1 cellular context compared by ENCODE assay signal in the genomic region with DNA sequence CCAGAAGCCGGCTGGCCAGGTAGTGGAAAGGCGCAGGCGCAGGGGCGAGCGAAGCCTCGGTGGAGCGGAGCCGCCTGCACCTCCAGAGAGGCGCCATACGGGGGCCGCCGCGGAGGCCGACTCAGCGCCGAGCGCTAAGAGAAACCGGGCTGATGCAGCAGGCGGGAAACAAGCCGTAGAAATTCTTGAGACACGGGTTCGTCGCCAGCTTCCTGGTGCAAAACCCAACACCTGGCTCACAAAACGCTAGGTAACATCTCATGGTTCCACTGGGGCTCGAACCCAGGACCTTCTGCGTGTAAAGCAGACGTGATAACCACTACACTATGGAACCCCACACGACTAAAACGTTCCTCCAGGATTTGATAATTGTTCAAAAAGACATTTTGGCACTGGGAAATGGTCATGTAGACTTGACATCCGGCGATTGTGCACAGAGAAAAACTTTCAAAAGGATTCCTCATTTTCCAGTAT.
TF ChIP-seq lines count a peak whose summit lies in the region.

No MANE protein-coding gene starts in this region.

TF ChIP-seq in HepG2, 621 proteins besides CTCF, POLR2A, EP300 and RAD21 (continues in another document):
- TF ChIP-seq NAIF1 (CRISPR knock-in tag; IDR thresholded peaks at IDR 0.05; ENCODE audit: borderline replicate concordance), result peak; percentile 59; the same call in 1 of the 2 replicates
- TF ChIP-seq ZNF83 (CRISPR knock-in tag; IDR thresholded peaks at IDR 0.05; ENCODE audit: borderline replicate concordance), result no peak
- TF ChIP-seq ZNF790 (CRISPR knock-in tag; IDR thresholded peaks at IDR 0.05; ENCODE audit: borderline replicate concordance), result no peak
- TF ChIP-seq ZNF577 (CRISPR knock-in tag; IDR thresholded peaks at IDR 0.05; ENCODE audit: borderline replicate concordance, low read depth), result 0 out of 2 replicates have a peak, but pooled peaks have one; percentile 45
- TF ChIP-seq EZH2 (conservative IDR thresholded peaks at IDR 0.05; ENCODE audit: low read depth, low read length), result no peak
- TF ChIP-seq SMARCC2 (IDR thresholded peaks at IDR 0.05), result no peak
- no peak; the same call in 1 of the 2 replicates for TF ChIP-seq RXRA (CRISPR knock-in tag; IDR thresholded peaks at IDR 0.05)
- peak; percentile 43 for TF ChIP-seq PHF8 (CRISPR knock-in tag; IDR thresholded peaks at IDR 0.05)
- TF ChIP-seq, protein P1, sequence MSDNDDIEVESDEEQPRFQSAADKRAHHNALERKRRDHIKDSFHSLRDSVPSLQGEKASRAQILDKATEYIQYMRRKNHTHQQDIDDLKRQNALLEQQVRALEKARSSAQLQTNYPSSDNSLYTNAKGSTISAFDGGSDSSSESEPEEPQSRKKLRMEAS (IDR thresholded peaks at IDR 0.05), result no peak; the same call in 1 of the 2 replicates
- TF ChIP-seq KLF15 (CRISPR knock-in tag; IDR thresholded peaks at IDR 0.05; ENCODE audit: borderline replicate concordance), result no peak
- TF ChIP-seq, protein P2, sequence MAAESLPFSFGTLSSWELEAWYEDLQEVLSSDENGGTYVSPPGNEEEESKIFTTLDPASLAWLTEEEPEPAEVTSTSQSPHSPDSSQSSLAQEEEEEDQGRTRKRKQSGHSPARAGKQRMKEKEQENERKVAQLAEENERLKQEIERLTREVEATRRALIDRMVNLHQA (CRISPR knock-in tag; IDR thresholded peaks at IDR 0.05), result no peak
- TF ChIP-seq, protein P3, sequence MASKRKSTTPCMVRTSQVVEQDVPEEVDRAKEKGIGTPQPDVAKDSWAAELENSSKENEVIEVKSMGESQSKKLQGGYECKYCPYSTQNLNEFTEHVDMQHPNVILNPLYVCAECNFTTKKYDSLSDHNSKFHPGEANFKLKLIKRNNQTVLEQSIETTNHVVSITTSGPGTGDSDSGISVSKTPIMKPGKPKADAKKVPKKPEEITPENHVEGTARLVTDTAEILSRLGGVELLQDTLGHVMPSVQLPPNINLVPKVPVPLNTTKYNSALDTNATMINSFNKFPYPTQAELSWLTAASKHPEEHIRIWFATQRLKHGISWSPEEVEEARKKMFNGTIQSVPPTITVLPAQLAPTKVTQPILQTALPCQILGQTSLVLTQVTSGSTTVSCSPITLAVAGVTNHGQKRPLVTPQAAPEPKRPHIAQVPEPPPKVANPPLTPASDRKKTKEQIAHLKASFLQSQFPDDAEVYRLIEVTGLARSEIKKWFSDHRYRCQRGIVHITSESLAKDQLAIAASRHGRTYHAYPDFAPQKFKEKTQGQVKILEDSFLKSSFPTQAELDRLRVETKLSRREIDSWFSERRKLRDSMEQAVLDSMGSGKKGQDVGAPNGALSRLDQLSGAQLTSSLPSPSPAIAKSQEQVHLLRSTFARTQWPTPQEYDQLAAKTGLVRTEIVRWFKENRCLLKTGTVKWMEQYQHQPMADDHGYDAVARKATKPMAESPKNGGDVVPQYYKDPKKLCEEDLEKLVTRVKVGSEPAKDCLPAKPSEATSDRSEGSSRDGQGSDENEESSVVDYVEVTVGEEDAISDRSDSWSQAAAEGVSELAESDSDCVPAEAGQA (IDR thresholded peaks at IDR 0.05; ENCODE audit: low read depth), result no peak
- TF ChIP-seq, protein P3 (CRISPR knock-in tag; IDR thresholded peaks at IDR 0.05; ENCODE audit: borderline replicate concordance), result no peak
- no peak for TF ChIP-seq THYN1 (CRISPR knock-in tag; IDR thresholded peaks at IDR 0.05; ENCODE audit: borderline replicate concordance, low read depth)
- TF ChIP-seq NCOA2 (CRISPR knock-in tag; IDR thresholded peaks at IDR 0.05), result no peak; the same call in 1 of the 2 replicates
- peak; percentile 95 for TF ChIP-seq ELF3 (CRISPR knock-in tag; IDR thresholded peaks at IDR 0.05)
- TF ChIP-seq ZNF451 (CRISPR knock-in tag; IDR thresholded peaks at IDR 0.05), result no peak
- TF ChIP-seq TEAD2 (CRISPR knock-in tag; IDR thresholded peaks at IDR 0.05), result no peak
- no peak for TF ChIP-seq JARID2 (CRISPR knock-in tag; IDR thresholded peaks at IDR 0.05; ENCODE audit: insufficient replicate concordance)
- TF ChIP-seq, protein P4, sequence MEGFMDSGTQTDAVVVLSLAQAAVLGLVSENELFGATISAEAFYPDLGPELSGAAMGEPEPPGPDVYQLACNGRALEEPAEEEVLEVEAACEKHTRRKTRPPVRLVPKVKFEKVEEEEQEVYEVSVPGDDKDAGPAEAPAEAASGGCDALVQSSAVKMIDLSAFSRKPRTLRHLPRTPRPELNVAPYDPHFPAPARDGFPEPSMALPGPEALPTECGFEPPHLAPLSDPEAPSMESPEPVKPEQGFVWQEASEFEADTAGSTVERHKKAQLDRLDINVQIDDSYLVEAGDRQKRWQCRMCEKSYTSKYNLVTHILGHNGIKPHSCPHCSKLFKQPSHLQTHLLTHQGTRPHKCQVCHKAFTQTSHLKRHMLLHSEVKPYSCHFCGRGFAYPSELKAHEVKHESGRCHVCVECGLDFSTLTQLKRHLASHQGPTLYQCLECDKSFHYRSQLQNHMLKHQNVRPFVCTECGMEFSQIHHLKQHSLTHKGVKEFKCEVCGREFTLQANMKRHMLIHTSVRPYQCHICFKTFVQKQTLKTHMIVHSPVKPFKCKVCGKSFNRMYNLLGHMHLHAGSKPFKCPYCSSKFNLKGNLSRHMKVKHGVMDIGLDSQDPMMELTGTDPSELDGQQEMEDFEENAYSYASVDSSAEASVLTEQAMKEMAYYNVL (CRISPR knock-in tag; IDR thresholded peaks at IDR 0.05; ENCODE audit: borderline replicate concordance), result 0 out of 2 replicates have a peak, but pooled peaks have one; percentile 36
- TF ChIP-seq ERF (CRISPR knock-in tag; IDR thresholded peaks at IDR 0.05), result peak; percentile 84
- no peak for TF ChIP-seq ZNF563 (CRISPR knock-in tag; IDR thresholded peaks at IDR 0.05)
- no peak for TF ChIP-seq MAFG (CRISPR knock-in tag; IDR thresholded peaks at IDR 0.05)
- TF ChIP-seq BHLHE40 (IDR thresholded peaks at IDR 0.05; ENCODE audit: low read length), result peak; percentile 27; the same call in 1 of the 2 replicates
- no peak for TF ChIP-seq TCF7L2 (IDR thresholded peaks at IDR 0.05; ENCODE audit: low read depth, low read length)
- 0 out of 2 replicates have a peak, but pooled peaks have one; percentile 3 for TF ChIP-seq HCFC1 (IDR thresholded peaks at IDR 0.05; ENCODE audit: low read depth, low read length)
- TF ChIP-seq, protein P5, sequence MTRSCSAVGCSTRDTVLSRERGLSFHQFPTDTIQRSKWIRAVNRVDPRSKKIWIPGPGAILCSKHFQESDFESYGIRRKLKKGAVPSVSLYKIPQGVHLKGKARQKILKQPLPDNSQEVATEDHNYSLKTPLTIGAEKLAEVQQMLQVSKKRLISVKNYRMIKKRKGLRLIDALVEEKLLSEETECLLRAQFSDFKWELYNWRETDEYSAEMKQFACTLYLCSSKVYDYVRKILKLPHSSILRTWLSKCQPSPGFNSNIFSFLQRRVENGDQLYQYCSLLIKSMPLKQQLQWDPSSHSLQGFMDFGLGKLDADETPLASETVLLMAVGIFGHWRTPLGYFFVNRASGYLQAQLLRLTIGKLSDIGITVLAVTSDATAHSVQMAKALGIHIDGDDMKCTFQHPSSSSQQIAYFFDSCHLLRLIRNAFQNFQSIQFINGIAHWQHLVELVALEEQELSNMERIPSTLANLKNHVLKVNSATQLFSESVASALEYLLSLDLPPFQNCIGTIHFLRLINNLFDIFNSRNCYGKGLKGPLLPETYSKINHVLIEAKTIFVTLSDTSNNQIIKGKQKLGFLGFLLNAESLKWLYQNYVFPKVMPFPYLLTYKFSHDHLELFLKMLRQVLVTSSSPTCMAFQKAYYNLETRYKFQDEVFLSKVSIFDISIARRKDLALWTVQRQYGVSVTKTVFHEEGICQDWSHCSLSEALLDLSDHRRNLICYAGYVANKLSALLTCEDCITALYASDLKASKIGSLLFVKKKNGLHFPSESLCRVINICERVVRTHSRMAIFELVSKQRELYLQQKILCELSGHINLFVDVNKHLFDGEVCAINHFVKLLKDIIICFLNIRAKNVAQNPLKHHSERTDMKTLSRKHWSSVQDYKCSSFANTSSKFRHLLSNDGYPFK (CRISPR knock-in tag; IDR thresholded peaks at IDR 0.05; ENCODE audit: borderline replicate concordance), result peak; percentile 64; the same call in 1 of the 2 replicates
- TF ChIP-seq TP53 (CRISPR knock-in tag; conservative IDR thresholded peaks at IDR 0.05), result 0 out of 2 replicates have a peak, but pooled peaks have one; percentile 52
- peak; percentile 35; the same call in 1 of the 2 replicates for TF ChIP-seq ETV6 (CRISPR knock-in tag; conservative IDR thresholded peaks at IDR 0.05)
- TF ChIP-seq, protein P6, sequence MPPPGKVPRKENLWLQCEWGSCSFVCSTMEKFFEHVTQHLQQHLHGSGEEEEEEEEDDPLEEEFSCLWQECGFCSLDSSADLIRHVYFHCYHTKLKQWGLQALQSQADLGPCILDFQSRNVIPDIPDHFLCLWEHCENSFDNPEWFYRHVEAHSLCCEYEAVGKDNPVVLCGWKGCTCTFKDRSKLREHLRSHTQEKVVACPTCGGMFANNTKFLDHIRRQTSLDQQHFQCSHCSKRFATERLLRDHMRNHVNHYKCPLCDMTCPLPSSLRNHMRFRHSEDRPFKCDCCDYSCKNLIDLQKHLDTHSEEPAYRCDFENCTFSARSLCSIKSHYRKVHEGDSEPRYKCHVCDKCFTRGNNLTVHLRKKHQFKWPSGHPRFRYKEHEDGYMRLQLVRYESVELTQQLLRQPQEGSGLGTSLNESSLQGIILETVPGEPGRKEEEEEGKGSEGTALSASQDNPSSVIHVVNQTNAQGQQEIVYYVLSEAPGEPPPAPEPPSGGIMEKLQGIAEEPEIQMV (CRISPR knock-in tag; IDR thresholded peaks at IDR 0.05; ENCODE audit: low read depth), result no peak; the same call in none of the 2 replicates
- no peak for TF ChIP-seq IKZF4 (CRISPR knock-in tag; IDR thresholded peaks at IDR 0.05; ENCODE audit: borderline replicate concordance, low read depth, not compliant biosample characterization)
- TF ChIP-seq CREM (IDR thresholded peaks at IDR 0.05), result 0 out of 2 replicates have a peak, but pooled peaks have one; percentile 11
- TF ChIP-seq CREM (CRISPR knock-in tag; IDR thresholded peaks at IDR 0.05), result no peak
- TF ChIP-seq ZNF264 (CRISPR knock-in tag; IDR thresholded peaks at IDR 0.05), result peak; percentile 70; the same call in 1 of the 2 replicates
- TF ChIP-seq, protein P7, sequence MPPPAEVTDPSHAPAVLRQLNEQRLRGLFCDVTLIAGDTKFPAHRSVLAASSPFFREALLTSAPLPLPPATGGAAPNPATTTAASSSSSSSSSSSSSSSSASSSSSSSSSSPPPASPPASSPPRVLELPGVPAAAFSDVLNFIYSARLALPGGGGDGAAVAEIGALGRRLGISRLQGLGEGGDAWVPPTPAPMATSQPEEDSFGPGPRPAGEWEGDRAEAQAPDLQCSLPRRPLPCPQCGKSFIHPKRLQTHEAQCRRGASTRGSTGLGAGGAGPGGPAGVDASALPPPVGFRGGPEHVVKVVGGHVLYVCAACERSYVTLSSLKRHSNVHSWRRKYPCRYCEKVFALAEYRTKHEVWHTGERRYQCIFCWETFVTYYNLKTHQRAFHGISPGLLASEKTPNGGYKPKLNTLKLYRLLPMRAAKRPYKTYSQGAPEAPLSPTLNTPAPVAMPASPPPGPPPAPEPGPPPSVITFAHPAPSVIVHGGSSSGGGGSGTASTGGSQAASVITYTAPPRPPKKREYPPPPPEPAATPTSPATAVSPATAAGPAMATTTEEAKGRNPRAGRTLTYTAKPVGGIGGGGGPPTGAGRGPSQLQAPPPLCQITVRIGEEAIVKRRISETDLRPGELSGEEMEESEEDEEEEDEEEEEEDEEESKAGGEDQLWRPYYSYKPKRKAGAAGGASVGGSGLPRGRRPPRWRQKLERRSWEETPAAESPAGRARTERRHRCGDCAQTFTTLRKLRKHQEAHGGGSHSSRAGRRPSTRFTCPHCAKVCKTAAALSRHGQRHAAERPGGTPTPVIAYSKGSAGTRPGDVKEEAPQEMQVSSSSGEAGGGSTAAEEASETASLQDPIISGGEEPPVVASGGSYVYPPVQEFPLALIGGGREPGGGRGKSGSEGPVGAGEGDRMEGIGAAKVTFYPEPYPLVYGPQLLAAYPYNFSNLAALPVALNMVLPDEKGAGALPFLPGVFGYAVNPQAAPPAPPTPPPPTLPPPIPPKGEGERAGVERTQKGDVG (CRISPR knock-in tag; IDR thresholded peaks at IDR 0.05; ENCODE audit: borderline replicate concordance), result no peak
- no peak for TF ChIP-seq SP1 (IDR thresholded peaks at IDR 0.05)
- no peak; the same call in 1 of the 2 replicates for TF ChIP-seq SP1 (CRISPR knock-in tag; IDR thresholded peaks at IDR 0.05)
- TF ChIP-seq, protein P8, sequence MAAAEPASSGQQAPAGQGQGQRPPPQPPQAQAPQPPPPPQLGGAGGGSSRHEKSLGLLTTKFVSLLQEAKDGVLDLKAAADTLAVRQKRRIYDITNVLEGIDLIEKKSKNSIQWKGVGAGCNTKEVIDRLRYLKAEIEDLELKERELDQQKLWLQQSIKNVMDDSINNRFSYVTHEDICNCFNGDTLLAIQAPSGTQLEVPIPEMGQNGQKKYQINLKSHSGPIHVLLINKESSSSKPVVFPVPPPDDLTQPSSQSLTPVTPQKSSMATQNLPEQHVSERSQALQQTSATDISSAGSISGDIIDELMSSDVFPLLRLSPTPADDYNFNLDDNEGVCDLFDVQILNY (CRISPR knock-in tag; conservative IDR thresholded peaks at IDR 0.05), result peak; percentile 79
- TF ChIP-seq, protein P9, sequence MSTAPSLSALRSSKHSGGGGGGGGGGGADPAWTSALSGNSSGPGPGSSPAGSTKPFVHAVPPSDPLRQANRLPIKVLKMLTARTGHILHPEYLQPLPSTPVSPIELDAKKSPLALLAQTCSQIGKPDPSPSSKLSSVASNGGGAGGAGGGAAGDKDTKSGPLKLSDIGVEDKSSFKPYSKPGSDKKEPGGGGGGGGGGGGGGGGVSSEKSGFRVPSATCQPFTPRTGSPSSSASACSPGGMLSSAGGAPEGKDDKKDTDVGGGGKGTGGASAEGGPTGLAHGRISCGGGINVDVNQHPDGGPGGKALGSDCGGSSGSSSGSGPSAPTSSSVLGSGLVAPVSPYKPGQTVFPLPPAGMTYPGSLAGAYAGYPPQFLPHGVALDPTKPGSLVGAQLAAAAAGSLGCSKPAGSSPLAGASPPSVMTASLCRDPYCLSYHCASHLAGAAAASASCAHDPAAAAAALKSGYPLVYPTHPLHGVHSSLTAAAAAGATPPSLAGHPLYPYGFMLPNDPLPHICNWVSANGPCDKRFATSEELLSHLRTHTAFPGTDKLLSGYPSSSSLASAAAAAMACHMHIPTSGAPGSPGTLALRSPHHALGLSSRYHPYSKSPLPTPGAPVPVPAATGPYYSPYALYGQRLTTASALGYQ (CRISPR knock-in tag; IDR thresholded peaks at IDR 0.05), result peak; percentile 45; the same call in 1 of the 2 replicates
- TF ChIP-seq TSC22D2 (CRISPR knock-in tag; IDR thresholded peaks at IDR 0.05; ENCODE audit: borderline replicate concordance), result no peak
- 0 out of 2 replicates have a peak, but pooled peaks have one; percentile 60 for TF ChIP-seq MYNN (CRISPR knock-in tag; IDR thresholded peaks at IDR 0.05; ENCODE audit: low read depth)
